ENCODE assay signal across 7 cellular contexts in genomic region chr11:134592391-134592990, GRCh38.
DNase-seq lines count a peak whose midpoint lies in the region; ATAC-seq and TF ChIP-seq lines count a peak whose summit lies in the region.

No MANE protein-coding gene starts in this region.

- DNase-seq in activated CD8-positive, alpha-beta memory T cell treated with anti-CD3 and anti-CD28 coated beads for 1 hour (ENCODE audit: extremely low read depth in 1 of 2, low read depth in 1 of 2): peak; percentile 9 to 10
- DNase-seq in iPS-NIHi7 (ENCODE audit: extremely low spot score) (peak; percentile 74), T1000 (lab: John Stamatoyannopoulos, UW) (no peak)
- DNase-seq in stimulated activated CD8-positive, alpha-beta memory T cell treated with anti-CD3 and anti-CD28 coated beads, Interleukin-7, amount 100 ng/mL, for 48 hours (ENCODE audit: extremely low read depth in 1 of 2, low read depth in 1 of 2): peak; percentile 29 to 39

- TF ChIP-seq CTCF in LNCAP (IDR thresholded peaks at IDR 0.05): peak; percentile 89

- ATAC-seq in GM18867 (IDR thresholded peaks at IDR 0.05; ENCODE audit: unreplicated experiment) (peak; percentile 71), HG03460 (IDR thresholded peaks at IDR 0.05; ENCODE audit: unreplicated experiment) (no peak)
